11 cellular contexts compared by ENCODE assay signal in the genomic region with DNA sequence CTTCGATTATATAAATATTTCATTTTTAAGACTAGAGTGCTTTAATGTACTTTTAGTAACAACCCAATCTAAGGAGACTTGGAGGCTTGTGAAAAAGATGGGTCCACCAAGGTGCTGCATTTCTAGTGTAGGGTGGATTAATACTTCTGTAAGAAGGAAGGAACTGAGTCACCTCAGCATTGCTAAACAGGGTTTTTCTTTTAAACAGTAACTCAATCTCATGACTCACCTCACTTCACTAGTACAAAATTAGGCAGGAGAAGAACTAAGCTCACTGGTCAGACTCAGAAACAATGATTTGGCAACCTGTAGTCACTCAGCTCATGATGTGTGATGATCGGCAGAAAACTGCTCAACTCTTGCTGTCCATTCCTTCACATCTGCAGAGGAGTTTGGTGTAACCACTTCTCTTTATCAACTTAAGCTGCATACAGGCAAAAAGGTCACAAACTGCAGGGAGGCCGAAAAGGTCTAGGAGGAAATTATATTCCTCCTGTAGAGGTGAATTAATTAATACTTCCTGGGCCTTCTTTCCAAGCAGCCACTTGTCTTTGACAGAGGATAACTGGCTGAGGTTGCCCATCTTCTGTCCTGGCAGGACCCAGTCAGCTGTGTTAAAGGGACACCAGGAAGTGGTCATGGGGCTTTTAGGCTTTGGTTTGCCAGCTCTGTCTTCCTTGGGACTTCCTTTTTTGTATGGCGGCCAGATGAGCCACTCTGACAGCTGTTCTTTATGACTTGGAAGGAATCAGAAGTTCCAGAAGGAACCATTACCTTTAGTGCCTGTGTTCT.
A peak's percentile ranks its signal among the peaks of the same experiment; 100 is the strongest.
DNase-seq lines count a peak whose midpoint lies in the region; ATAC-seq and TF ChIP-seq lines count a peak whose summit lies in the region.
"Had no signal": no experiment of that assay in that cellular context is flagged by ENCODE, and none has a peak within 500 bp of the region (broad histone marks: within the 10 kb centered on the region; RNA-seq: fewer than 3 reads in every experiment).

No MANE protein-coding gene starts in this region.

- H3K4me3 ChIP-seq in Loucy (ENCODE audit: low read length, poor library complexity, severe bottlenecking) (no peak overlapping the region), adipocyte (ENCODE audit: low read length) (no peak overlapping the region), suprapubic skin (no peak overlapping the region)
- H3K4me3 ChIP-seq: heart right ventricle had no signal

- no peaks in the 10 kb centered on the region for H4K20me1 ChIP-seq in Loucy (ENCODE audit: insufficient read depth, low read length, poor library complexity, severe bottlenecking)

- 0 out of 2 replicates have a peak, but pooled peaks cover 3% of the 10 kb centered on the region for H3K9me3 ChIP-seq in Loucy (ENCODE audit: insufficient read depth, low read depth, low read length)
- no peaks in the 10 kb centered on the region for H3K9me3 ChIP-seq in adipocyte (ENCODE audit: control insufficient read depth, low read length)
- no peaks in the 10 kb centered on the region for H3K9me3 ChIP-seq in suprapubic skin
- H3K9me3 ChIP-seq: BE2C had no signal

- no peak for TF ChIP-seq CTCF in Loucy (conservative IDR thresholded peaks at IDR 0.05; ENCODE audit: low read length)
- TF ChIP-seq CTCF in suprapubic skin (IDR thresholded peaks at IDR 0.05) = no peak

- WGBS in suprapubic skin = 83% methylated on average over 4 of the region's 4 CpGs

- POLR2A ChIA-PET in activated CD4-positive, alpha-beta T cell treated with anti-CD3 and anti-CD28 coated beads, Interleukin-2, amount 10 ng/mL, durations not matched to agents 7 days and 5 days (lab: Charles Lee) = interaction anchor here (0.8 kb wide), 1 partner anchor 28 kb away, joined by 3 read pairs; no protein-coding TSS in a partner anchor

- no peaks in the 10 kb centered on the region for H3K27me3 Mint-ChIP-seq in activated CD4-positive, alpha-beta T cell treated with anti-CD3 and anti-CD28 coated beads, Interleukin-2, amount 10 ng/mL, durations not matched to agents 7 days and 5 days
- peaks cover 7 to 15% of the 10 kb centered on the region in 2 donors for H3K27me3 Mint-ChIP-seq in stimulated activated naive B cell treated with anti-CD40 and anti-IgM and Interleukin-4, amounts not matched to agents 10 μg/mL and 1 μg/mL and 100 μg/mL, for 72 hours

- no peaks in the 10 kb centered on the region for H3K9me2 ChIP-seq in Loucy (replicated peaks; ENCODE audit: low read depth, low read length)

- peaks cover 19% of the 10 kb centered on the region for H3K4me1 ChIP-seq in Loucy (ENCODE audit: insufficient read depth, low read length, poor library complexity, severe bottlenecking)
- peaks cover 10% of the 10 kb centered on the region for H3K4me1 ChIP-seq in adipocyte (ENCODE audit: control insufficient read depth, insufficient read depth, low read length)
- no peaks in the 10 kb centered on the region for H3K4me1 ChIP-seq in suprapubic skin
- H3K4me1 ChIP-seq: BE2C had no signal

- no peak for TF ChIP-seq POLR2A in suprapubic skin (IDR thresholded peaks at IDR 0.05)

- no peak overlapping the region for H3K9ac ChIP-seq in Loucy (ENCODE audit: low read depth, low read length, poor library complexity, severe bottlenecking)
- H3K9ac ChIP-seq in adipocyte (ENCODE audit: low read length) = no peak overlapping the region

- ATAC-seq in stimulated activated naive B cell treated with anti-CD40 and anti-IgM and Interleukin-4, amounts not matched to agents 10 μg/mL and 1 μg/mL and 100 μg/mL, for 72 hours (replicated peaks) = peak; percentile 41 to 46
- ATAC-seq in GM19467 (IDR thresholded peaks at IDR 0.05; ENCODE audit: unreplicated experiment) = no peak
- ATAC-seq: heart right ventricle had no signal

- peak overlapping the region; percentile 83 for H3K27ac Mint-ChIP-seq in activated CD4-positive, alpha-beta T cell treated with anti-CD3 and anti-CD28 coated beads, Interleukin-2, amount 10 ng/mL, durations not matched to agents 7 days and 5 days
- H3K27ac Mint-ChIP-seq in stimulated activated naive B cell treated with anti-CD40 and anti-IgM and Interleukin-4, amounts not matched to agents 10 μg/mL and 1 μg/mL and 100 μg/mL, for 72 hours = no peak overlapping the region

- no peaks in the 10 kb centered on the region for H3K36me3 ChIP-seq in Loucy (ENCODE audit: insufficient read depth, low read length)
- no peaks in the 10 kb centered on the region for H3K36me3 ChIP-seq in adipocyte (ENCODE audit: control insufficient read depth, insufficient read depth, low read length, severe bottlenecking)
- no peaks in the 10 kb centered on the region for H3K36me3 ChIP-seq in suprapubic skin
- H3K36me3 ChIP-seq: BE2C, heart right ventricle had no signal

- no peaks in the 10 kb centered on the region for H3F3A ChIP-seq in Loucy (ENCODE audit: low read depth)

- no peak for DNase-seq in activated CD4-positive, alpha-beta T cell treated with anti-CD3 and anti-CD28 coated beads, Interleukin-2, amount 10 ng/mL, durations not matched to agents 7 days and 5 days
- DNase-seq in activated CD4-positive, alpha-beta T cell treated with anti-CD3 and anti-CD28 coated beads for 4 hours = no peak
- DNase-seq in adipocyte (ENCODE audit: low read depth) (peak; percentile 15), islet precursor cell (no peak), suprapubic skin (ENCODE audit: low spot score in 2 of 2) (no peak)
- DNase-seq in stimulated activated naive B cell treated with anti-CD40 and anti-IgM and Interleukin-4, amounts not matched to agents 10 μg/mL and 1 μg/mL and 100 μg/mL, for 72 hours = no peak
- DNase-seq: BE2C, heart right ventricle, occipital lobe had no signal

- H3K36me3 Mint-ChIP-seq in activated CD4-positive, alpha-beta T cell treated with anti-CD3 and anti-CD28 coated beads, Interleukin-2, amount 10 ng/mL, durations not matched to agents 7 days and 5 days (ENCODE audit: low read depth) = peaks cover 42% of the 10 kb centered on the region
- H3K36me3 Mint-ChIP-seq in stimulated activated naive B cell treated with anti-CD40 and anti-IgM and Interleukin-4, amounts not matched to agents 10 μg/mL and 1 μg/mL and 100 μg/mL, for 72 hours = no peaks in the 10 kb centered on the region

- CTCF ChIA-PET in activated CD4-positive, alpha-beta T cell treated with anti-CD3 and anti-CD28 coated beads, Interleukin-2, amount 10 ng/mL, durations not matched to agents 7 days and 5 days (lab: Charles Lee) = interaction anchor here (0.6 to 3.4 kb wide), 9 partner anchors 11 to 81 kb away, joined by 3 to 22 read pairs (median 4); no protein-coding TSS in a partner anchor

- H3K27ac ChIP-seq in suprapubic skin = no peak overlapping the region
- H3K27ac ChIP-seq: heart right ventricle had no signal

- H3K79me2 ChIP-seq in Loucy (ENCODE audit: insufficient read depth, low read length) = no peaks in the 10 kb centered on the region

- H3K4me1 Mint-ChIP-seq in activated CD4-positive, alpha-beta T cell treated with anti-CD3 and anti-CD28 coated beads, Interleukin-2, amount 10 ng/mL, durations not matched to agents 7 days and 5 days = peaks cover 3% of the 10 kb centered on the region
- peaks cover 0 to 4% of the 10 kb centered on the region in 2 donors for H3K4me1 Mint-ChIP-seq in stimulated activated naive B cell treated with anti-CD40 and anti-IgM and Interleukin-4, amounts not matched to agents 10 μg/mL and 1 μg/mL and 100 μg/mL, for 72 hours

- H3K27me3 ChIP-seq in Loucy (ENCODE audit: insufficient read depth, low read length, poor library complexity, severe bottlenecking) (no peaks in the 10 kb centered on the region), adipocyte (replicated peaks; ENCODE audit: control insufficient read depth, insufficient read depth, low read length) (no peaks in the 10 kb centered on the region), suprapubic skin (no peaks in the 10 kb centered on the region)

- no peak overlapping the region for H2AFZ ChIP-seq in Loucy (ENCODE audit: low read length)

- peaks cover 26% of the 10 kb centered on the region for H3K9me3 Mint-ChIP-seq in activated CD4-positive, alpha-beta T cell treated with anti-CD3 and anti-CD28 coated beads, Interleukin-2, amount 10 ng/mL, durations not matched to agents 7 days and 5 days
- H3K9me3 Mint-ChIP-seq in stimulated activated naive B cell treated with anti-CD40 and anti-IgM and Interleukin-4, amounts not matched to agents 10 μg/mL and 1 μg/mL and 100 μg/mL, for 72 hours = peaks cover 3 to 5% of the 10 kb centered on the region in 2 donors

- no peak overlapping the region for H3K4me3 Mint-ChIP-seq in activated CD4-positive, alpha-beta T cell treated with anti-CD3 and anti-CD28 coated beads, Interleukin-2, amount 10 ng/mL, durations not matched to agents 7 days and 5 days
- no peak overlapping the region for H3K4me3 Mint-ChIP-seq in stimulated activated naive B cell treated with anti-CD40 and anti-IgM and Interleukin-4, amounts not matched to agents 10 μg/mL and 1 μg/mL and 100 μg/mL, for 72 hours

- TF ChIP-seq EP300 in suprapubic skin (IDR thresholded peaks at IDR 0.05) = no peak

- peak overlapping the region; percentile 1 for H3K4me2 ChIP-seq in Loucy (ENCODE audit: low read depth, low read length, poor library complexity, severe bottlenecking)
